Comparison of ENCODE assay signal across 8 cellular contexts in genomic region chr15:41331833-41332787, GRCh38. TPM values are rescaled to one million over a fixed set of nuclear protein-coding genes. Genes with fewer than 3 reads are reported as not detected.
A peak's percentile ranks its signal among the peaks of the same experiment; 100 is the strongest.
DNase-seq lines count a peak whose midpoint lies in the region; ATAC-seq, FAIRE-seq and TF ChIP-seq lines count a peak whose summit lies in the region.

Gene OIP5, minus strand, starts transcription at chr15:41332591. Its CDS starts 30 bp downstream, at chr15:41332561.

- H3K9me3 Mint-ChIP-seq in activated naive CD4-positive, alpha-beta T cell treated with anti-CD3 and anti-CD28 coated beads, Interleukin-2, amount 50 U/mL, for 72 hours: no peaks in the 10 kb centered on the region

- H3K36me3 ChIP-seq in pancreas (no peaks in the 10 kb centered on the region), transverse colon (no peaks in the 10 kb centered on the region)

- H3K4me3 ChIP-seq in pancreas (peak within 1 kb of the TSS; percentile 70 to 99 (median 78)), transverse colon (peak within 1 kb of the TSS; percentile 83 to 97 (median 88))

- no peaks in the 10 kb centered on the region for H3K27me3 ChIP-seq in pancreas
- no peaks in the 10 kb centered on the region for H3K27me3 ChIP-seq in transverse colon

- TF ChIP-seq CTCF in pancreas (IDR thresholded peaks at IDR 0.05) (peak; percentile 54 to 75 (median 70)), transverse colon (IDR thresholded peaks at IDR 0.05) (peak; percentile 75 to 89 (median 78))

- peak; percentile 87 for ATAC-seq in HG02610 (IDR thresholded peaks at IDR 0.05; ENCODE audit: unreplicated experiment)
- ATAC-seq in activated naive CD4-positive, alpha-beta T cell treated with anti-CD3 and anti-CD28 coated beads, Interleukin-2, amount 50 U/mL, for 72 hours: peak; percentile 96 to 97
- ATAC-seq in pancreas: peak; percentile 97 to 100 (median 98)

- in situ Hi-C loops in transverse colon (cut with MboI; ENCODE audit: low pct_ligation_motif_present in 1 of 4, low pct_unique_long_range_greater_than_20kb in 1 of 4, low sequenced_read_pairs in 3 of 4): no loop called here

- peaks cover 30 to 43% of the 10 kb centered on the region in 2 donors for H3K36me3 Mint-ChIP-seq in activated naive CD4-positive, alpha-beta T cell treated with anti-CD3 and anti-CD28 coated beads, Interleukin-2, amount 50 U/mL, for 72 hours

- DNase-seq in NCI-H1092 (lab: John Stamatoyannopoulos, UW) (peak; percentile 99), SKM-1 (lab: John Stamatoyannopoulos, UW; ENCODE audit: unreplicated experiment) (peak; percentile 99), head of caudate nucleus (peak; percentile 88 to 98 (median 95)), pancreas (peak; percentile 93 to 99 (median 98)), transverse colon (peak; percentile 98)
- peak; percentile 94 to 99 for DNase-seq in activated naive CD4-positive, alpha-beta T cell treated with anti-CD3 and anti-CD28 coated beads, Interleukin-2, amount 50 U/mL, for 72 hours (ENCODE audit: low spot score in 2 of 2)

- intact Hi-C loops in head of caudate nucleus (cut with DNase I) (no loop called here), pancreas (cut with DNase I) (no loop called here), transverse colon (cut with DNase I; ENCODE audit: low total_unique reads) (no loop called here)

- H3K9me3 ChIP-seq in pancreas (no peaks in the 10 kb centered on the region), transverse colon (no peaks in the 10 kb centered on the region)

- H3K4me1 ChIP-seq in pancreas (peaks cover 0 to 5% (median 5%) of the 10 kb centered on the region in 3 donors), transverse colon (peaks cover 3 to 33% (median 18%) of the 10 kb centered on the region in 4 donors)

- H3K27ac Mint-ChIP-seq in activated naive CD4-positive, alpha-beta T cell treated with anti-CD3 and anti-CD28 coated beads, Interleukin-2, amount 50 U/mL, for 72 hours: peak within 1 kb of the TSS; percentile 94 to 99

- FAIRE-seq in pancreas (lab: Jason Lieb, UNC): peak; percentile 96

- TF ChIP-seq POLR2A in GM10847 (IDR thresholded peaks at IDR 0.05; ENCODE audit: extremely low read depth, insufficient read length): peak; percentile 88
- TF ChIP-seq POLR2A in transverse colon (IDR thresholded peaks at IDR 0.05): peak; percentile 42

- TF ChIP-seq EP300 in transverse colon (IDR thresholded peaks at IDR 0.05; ENCODE audit: low read depth): no peak

- WGBS in pancreas, 2 donors: 1% methylated on average over 65 of the region's 65 CpGs
- WGBS in transverse colon (ENCODE audit: low coverage in 1 of 2), 2 donors: 1 to 6% methylated on average over 2 to 65 of the region's 65 CpGs

- H3K27ac ChIP-seq in pancreas (peak within 1 kb of the TSS; percentile 4 to 78 (median 46)), transverse colon (peak within 1 kb of the TSS; percentile 68 to 87 (median 83))

RNA-seq across cellular contexts. Expression of gene OIP5, which starts in this region (rescaled TPM):
- 10 to 100 TPM; 10.5 to 13.1 TPM for total RNA-seq in activated naive CD4-positive, alpha-beta T cell treated with anti-CD3 and anti-CD28 coated beads, Interleukin-2, amount 50 U/mL, for 72 hours
- total RNA-seq in pancreas (under 1 TPM; 0.17 to 0.41 (median 0.25) TPM), transverse colon (1 to 10 TPM in 2 of 4 donors, not detected in 2; 1.1 to 2.9 TPM)
- polyA plus RNA-seq in pancreas: under 1 TPM; 0.30 to 0.56 TPM

Comparison
In these comparisons a context has a peak if more than half of its experiments do, and no peak if none do; other contexts are left out.
1. Peak in every context shown above with its lines: DNase-seq, ATAC-seq, H3K4me3 ChIP-seq and H3K27ac ChIP-seq.
2. Peak in DNase-seq, ATAC-seq, H3K4me3 ChIP-seq and H3K27ac ChIP-seq in pancreas; RNA of the gene not detected or under 1 TPM.